1 cellular context compared by ENCODE assay signal in genomic region chr14:50666772-50667490, GRCh38.
TF ChIP-seq lines count a peak whose summit lies in the region.

No MANE protein-coding gene starts in this region.

TF ChIP-seq in GM23338, 12 proteins besides CTCF, POLR2A, EP300 and RAD21 (continued from another document):
- TF ChIP-seq, protein P1, sequence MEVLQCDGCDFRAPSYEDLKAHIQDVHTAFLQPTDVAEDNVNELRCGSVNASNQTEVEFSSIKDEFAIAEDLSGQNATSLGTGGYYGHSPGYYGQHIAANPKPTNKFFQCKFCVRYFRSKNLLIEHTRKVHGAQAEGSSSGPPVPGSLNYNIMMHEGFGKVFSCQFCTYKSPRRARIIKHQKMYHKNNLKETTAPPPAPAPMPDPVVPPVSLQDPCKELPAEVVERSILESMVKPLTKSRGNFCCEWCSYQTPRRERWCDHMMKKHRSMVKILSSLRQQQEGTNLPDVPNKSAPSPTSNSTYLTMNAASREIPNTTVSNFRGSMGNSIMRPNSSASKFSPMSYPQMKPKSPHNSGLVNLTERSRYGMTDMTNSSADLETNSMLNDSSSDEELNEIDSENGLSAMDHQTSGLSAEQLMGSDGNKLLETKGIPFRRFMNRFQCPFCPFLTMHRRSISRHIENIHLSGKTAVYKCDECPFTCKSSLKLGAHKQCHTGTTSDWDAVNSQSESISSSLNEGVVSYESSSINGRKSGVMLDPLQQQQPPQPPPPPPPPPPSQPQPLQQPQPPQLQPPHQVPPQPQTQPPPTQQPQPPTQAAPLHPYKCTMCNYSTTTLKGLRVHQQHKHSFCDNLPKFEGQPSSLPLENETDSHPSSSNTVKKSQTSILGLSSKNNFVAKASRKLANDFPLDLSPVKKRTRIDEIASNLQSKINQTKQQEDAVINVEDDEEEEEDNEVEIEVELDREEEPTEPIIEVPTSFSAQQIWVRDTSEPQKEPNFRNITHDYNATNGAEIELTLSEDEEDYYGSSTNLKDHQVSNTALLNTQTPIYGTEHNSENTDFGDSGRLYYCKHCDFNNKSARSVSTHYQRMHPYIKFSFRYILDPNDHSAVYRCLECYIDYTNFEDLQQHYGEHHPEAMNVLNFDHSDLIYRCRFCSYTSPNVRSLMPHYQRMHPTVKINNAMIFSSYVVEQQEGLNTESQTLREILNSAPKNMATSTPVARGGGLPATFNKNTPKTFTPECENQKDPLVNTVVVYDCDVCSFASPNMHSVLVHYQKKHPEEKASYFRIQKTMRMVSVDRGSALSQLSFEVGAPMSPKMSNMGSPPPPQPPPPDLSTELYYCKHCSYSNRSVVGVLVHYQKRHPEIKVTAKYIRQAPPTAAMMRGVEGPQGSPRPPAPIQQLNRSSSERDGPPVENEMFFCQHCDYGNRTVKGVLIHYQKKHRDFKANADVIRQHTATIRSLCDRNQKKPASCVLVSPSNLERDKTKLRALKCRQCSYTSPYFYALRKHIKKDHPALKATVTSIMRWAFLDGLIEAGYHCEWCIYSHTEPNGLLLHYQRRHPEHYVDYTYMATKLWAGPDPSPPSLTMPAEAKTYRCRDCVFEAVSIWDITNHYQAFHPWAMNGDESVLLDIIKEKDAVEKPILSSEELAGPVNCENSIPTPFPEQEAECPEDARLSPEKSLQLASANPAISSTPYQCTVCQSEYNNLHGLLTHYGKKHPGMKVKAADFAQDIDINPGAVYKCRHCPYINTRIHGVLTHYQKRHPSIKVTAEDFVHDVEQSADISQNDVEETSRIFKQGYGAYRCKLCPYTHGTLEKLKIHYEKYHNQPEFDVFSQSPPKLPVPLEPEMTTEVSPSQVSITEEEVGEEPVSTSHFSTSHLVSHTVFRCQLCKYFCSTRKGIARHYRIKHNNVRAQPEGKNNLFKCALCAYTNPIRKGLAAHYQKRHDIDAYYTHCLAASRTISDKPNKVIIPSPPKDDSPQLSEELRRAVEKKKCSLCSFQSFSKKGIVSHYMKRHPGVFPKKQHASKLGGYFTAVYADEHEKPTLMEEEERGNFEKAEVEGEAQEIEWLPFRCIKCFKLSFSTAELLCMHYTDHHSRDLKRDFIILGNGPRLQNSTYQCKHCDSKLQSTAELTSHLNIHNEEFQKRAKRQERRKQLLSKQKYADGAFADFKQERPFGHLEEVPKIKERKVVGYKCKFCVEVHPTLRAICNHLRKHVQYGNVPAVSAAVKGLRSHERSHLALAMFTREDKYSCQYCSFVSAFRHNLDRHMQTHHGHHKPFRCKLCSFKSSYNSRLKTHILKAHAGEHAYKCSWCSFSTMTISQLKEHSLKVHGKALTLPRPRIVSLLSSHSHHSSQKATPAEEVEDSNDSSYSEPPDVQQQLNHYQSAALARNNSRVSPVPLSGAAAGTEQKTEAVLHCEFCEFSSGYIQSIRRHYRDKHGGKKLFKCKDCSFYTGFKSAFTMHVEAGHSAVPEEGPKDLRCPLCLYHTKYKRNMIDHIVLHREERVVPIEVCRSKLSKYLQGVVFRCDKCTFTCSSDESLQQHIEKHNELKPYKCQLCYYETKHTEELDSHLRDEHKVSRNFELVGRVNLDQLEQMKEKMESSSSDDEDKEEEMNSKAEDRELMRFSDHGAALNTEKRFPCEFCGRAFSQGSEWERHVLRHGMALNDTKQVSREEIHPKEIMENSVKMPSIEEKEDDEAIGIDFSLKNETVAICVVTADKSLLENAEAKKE (CRISPR knock-in tag; IDR thresholded peaks at IDR 0.05): no peak
- TF ChIP-seq POLR2AphosphoS5 (IDR thresholded peaks at IDR 0.05; ENCODE audit: low read depth) (no peak), EZH2 (IDR thresholded peaks at IDR 0.05; ENCODE audit: low read depth, unreplicated experiment) (no peak), ZNF331 (CRISPR knock-in tag; IDR thresholded peaks at IDR 0.05; ENCODE audit: low read depth) (no peak), ZNF114 (CRISPR knock-in tag; IDR thresholded peaks at IDR 0.05) (no peak), STAT1 (IDR thresholded peaks at IDR 0.05; ENCODE audit: unreplicated experiment) (no peak), EZH2phosphoT487 (IDR thresholded peaks at IDR 0.05; ENCODE audit: unreplicated experiment) (no peak), JUNB (IDR thresholded peaks at IDR 0.05; ENCODE audit: unreplicated experiment) (no peak), CREB1 (CRISPR knock-in tag; IDR thresholded peaks at IDR 0.05; ENCODE audit: low read depth) (no peak)
- TF ChIP-seq, protein P2, sequence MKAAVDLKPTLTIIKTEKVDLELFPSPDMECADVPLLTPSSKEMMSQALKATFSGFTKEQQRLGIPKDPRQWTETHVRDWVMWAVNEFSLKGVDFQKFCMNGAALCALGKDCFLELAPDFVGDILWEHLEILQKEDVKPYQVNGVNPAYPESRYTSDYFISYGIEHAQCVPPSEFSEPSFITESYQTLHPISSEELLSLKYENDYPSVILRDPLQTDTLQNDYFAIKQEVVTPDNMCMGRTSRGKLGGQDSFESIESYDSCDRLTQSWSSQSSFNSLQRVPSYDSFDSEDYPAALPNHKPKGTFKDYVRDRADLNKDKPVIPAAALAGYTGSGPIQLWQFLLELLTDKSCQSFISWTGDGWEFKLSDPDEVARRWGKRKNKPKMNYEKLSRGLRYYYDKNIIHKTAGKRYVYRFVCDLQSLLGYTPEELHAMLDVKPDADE (IDR thresholded peaks at IDR 0.05): no peak
- TF ChIP-seq, protein P3, sequence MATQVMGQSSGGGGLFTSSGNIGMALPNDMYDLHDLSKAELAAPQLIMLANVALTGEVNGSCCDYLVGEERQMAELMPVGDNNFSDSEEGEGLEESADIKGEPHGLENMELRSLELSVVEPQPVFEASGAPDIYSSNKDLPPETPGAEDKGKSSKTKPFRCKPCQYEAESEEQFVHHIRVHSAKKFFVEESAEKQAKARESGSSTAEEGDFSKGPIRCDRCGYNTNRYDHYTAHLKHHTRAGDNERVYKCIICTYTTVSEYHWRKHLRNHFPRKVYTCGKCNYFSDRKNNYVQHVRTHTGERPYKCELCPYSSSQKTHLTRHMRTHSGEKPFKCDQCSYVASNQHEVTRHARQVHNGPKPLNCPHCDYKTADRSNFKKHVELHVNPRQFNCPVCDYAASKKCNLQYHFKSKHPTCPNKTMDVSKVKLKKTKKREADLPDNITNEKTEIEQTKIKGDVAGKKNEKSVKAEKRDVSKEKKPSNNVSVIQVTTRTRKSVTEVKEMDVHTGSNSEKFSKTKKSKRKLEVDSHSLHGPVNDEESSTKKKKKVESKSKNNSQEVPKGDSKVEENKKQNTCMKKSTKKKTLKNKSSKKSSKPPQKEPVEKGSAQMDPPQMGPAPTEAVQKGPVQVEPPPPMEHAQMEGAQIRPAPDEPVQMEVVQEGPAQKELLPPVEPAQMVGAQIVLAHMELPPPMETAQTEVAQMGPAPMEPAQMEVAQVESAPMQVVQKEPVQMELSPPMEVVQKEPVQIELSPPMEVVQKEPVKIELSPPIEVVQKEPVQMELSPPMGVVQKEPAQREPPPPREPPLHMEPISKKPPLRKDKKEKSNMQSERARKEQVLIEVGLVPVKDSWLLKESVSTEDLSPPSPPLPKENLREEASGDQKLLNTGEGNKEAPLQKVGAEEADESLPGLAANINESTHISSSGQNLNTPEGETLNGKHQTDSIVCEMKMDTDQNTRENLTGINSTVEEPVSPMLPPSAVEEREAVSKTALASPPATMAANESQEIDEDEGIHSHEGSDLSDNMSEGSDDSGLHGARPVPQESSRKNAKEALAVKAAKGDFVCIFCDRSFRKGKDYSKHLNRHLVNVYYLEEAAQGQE (IDR thresholded peaks at IDR 0.05; ENCODE audit: unreplicated experiment): no peak
TF ChIP-seq in GM23338: peak in this region for 0.
